Comparison of ENCODE assay signal across 14 cellular contexts in genomic region chr7:139861794-139862193, GRCh38. TPM values are rescaled to one million over a fixed set of nuclear protein-coding genes. Genes with fewer than 3 reads are reported as not detected.
"Had no signal": no experiment of that assay in that cellular context is flagged by ENCODE, and none has a peak within 500 bp of the region (broad histone marks: within the 10 kb centered on the region; RNA-seq: fewer than 3 reads in every experiment).

No MANE protein-coding gene starts in this region.

- H3K4me2 ChIP-seq: smooth muscle cell had no signal

- H3K27ac Mint-ChIP-seq: activated naive CD4-positive, alpha-beta T cell treated with anti-CD3 and anti-CD28 coated beads, Interleukin-2, amount 50 U/mL, for 24 hours; memory B cell; stimulated activated naive B cell treated with anti-CD40 and anti-IgM and Interleukin-4, amounts not matched to agents 10 μg/mL and 1 μg/mL and 100 μg/mL, for 72 hours had no signal

- H3K4me3 ChIP-seq: breast epithelium, esophagus muscularis mucosa, pancreas, smooth muscle cell had no signal

- H3K27ac ChIP-seq: breast epithelium, esophagus muscularis mucosa, pancreas, WERI-Rb-1 had no signal

- H3K4me1 ChIP-seq: breast epithelium, esophagus muscularis mucosa, pancreas had no signal

- H3K9me3 ChIP-seq: breast epithelium, esophagus muscularis mucosa, pancreas had no signal

- DNase-seq: activated CD4-positive, alpha-beta T cell treated with anti-CD3 and anti-CD28 coated beads, Interleukin-2, amount 50 U/mL, for 4 hours; activated gamma-delta T cell; cortex of kidney; effector CD4-positive, alpha-beta T cell; left ventricle myocardium superior; pancreas; stimulated activated naive B cell treated with anti-CD40 and anti-IgM and Interleukin-4, amounts not matched to agents 10 μg/mL and 1 μg/mL and 100 μg/mL, for 72 hours; WERI-Rb-1 had no signal

- H3K36me3 ChIP-seq: breast epithelium, esophagus muscularis mucosa, pancreas, WERI-Rb-1 had no signal

- H3K4me3 Mint-ChIP-seq: activated naive CD4-positive, alpha-beta T cell treated with anti-CD3 and anti-CD28 coated beads, Interleukin-2, amount 50 U/mL, for 24 hours; memory B cell; stimulated activated naive B cell treated with anti-CD40 and anti-IgM and Interleukin-4, amounts not matched to agents 10 μg/mL and 1 μg/mL and 100 μg/mL, for 72 hours had no signal

- H3K27me3 ChIP-seq: breast epithelium, pancreas had no signal

- H3K27me3 Mint-ChIP-seq: memory B cell had no signal

- ATAC-seq: left ventricle myocardium superior; pancreas; sciatic nerve; stimulated activated naive B cell treated with anti-CD40 and anti-IgM and Interleukin-4, amounts not matched to agents 10 μg/mL and 1 μg/mL and 100 μg/mL, for 72 hours had no signal

RNA-seq across cellular contexts. Expression of gene TBXAS1, which starts 32.7 kb away (rescaled TPM):
- total RNA-seq: smooth muscle cell had no signal
